In genomic region chr10:17479822-17480221, GRCh38 we compare ENCODE assay signal across 15 cellular contexts.
"Had no signal": no experiment of that assay in that cellular context is flagged by ENCODE, and none has a peak within 500 bp of the region (broad histone marks: within the 10 kb centered on the region; RNA-seq: fewer than 3 reads in every experiment).

No MANE protein-coding gene starts in this region.

- H3K27me3 Mint-ChIP-seq: dendritic cell treated with granulocyte-macrophage colony-stimulating factor and Interleukin-4, amounts not matched to agents 40 ng/mL and 50 ng/mL, for 4 days; natural killer cell treated with Interleukin-12 subunit alpha and Interleukin-12 subunit beta and Interleukin-15 and Interleukin-18, amount 100 ng/mL, for 72 hours had no signal

- H3K27ac Mint-ChIP-seq: activated naive CD8-positive, alpha-beta T cell; dendritic cell treated with granulocyte-macrophage colony-stimulating factor and Interleukin-4, amounts not matched to agents 40 ng/mL and 50 ng/mL, for 4 days; natural killer cell treated with Interleukin-12 subunit alpha and Interleukin-12 subunit beta and Interleukin-15 and Interleukin-18, amount 100 ng/mL, for 72 hours; stimulated activated memory B cell treated with anti-CD40 and anti-IgM and Interleukin-4, amounts not matched to agents 10 μg/mL and 1 μg/mL and 100 μg/mL, for 72 hours had no signal

- H3K36me3 Mint-ChIP-seq: stimulated activated memory B cell treated with anti-CD40 and anti-IgM and Interleukin-4, amounts not matched to agents 10 μg/mL and 1 μg/mL and 100 μg/mL, for 72 hours had no signal

- H3K9me3 Mint-ChIP-seq: natural killer cell treated with Interleukin-12 subunit alpha and Interleukin-12 subunit beta and Interleukin-15 and Interleukin-18, amount 100 ng/mL, for 72 hours had no signal

- H3K4me3 Mint-ChIP-seq: activated naive CD8-positive, alpha-beta T cell; dendritic cell treated with granulocyte-macrophage colony-stimulating factor and Interleukin-4, amounts not matched to agents 40 ng/mL and 50 ng/mL, for 4 days; natural killer cell treated with Interleukin-12 subunit alpha and Interleukin-12 subunit beta and Interleukin-15 and Interleukin-18, amount 100 ng/mL, for 72 hours; stimulated activated memory B cell treated with anti-CD40 and anti-IgM and Interleukin-4, amounts not matched to agents 10 μg/mL and 1 μg/mL and 100 μg/mL, for 72 hours had no signal

- DNase-seq: activated CD4-positive, alpha-beta T cell treated with anti-CD3 and anti-CD28 coated beads, Interleukin-2, amount 50 U/mL, for 4 hours; effector CD8-positive, alpha-beta T cell; heart left ventricle; kidney; retina; spleen; stimulated activated CD4-positive, alpha-beta T cell treated with anti-CD3 and anti-CD28 coated beads, Interleukin-4, amount 100 ng/mL, for 4 hours; T1000; upper lobe of right lung had no signal

- ATAC-seq: gastroesophageal sphincter; heart left ventricle; left lobe of liver; natural killer cell treated with Interleukin-12 subunit alpha and Interleukin-12 subunit beta and Interleukin-15 and Interleukin-18, amount 100 ng/mL, for 72 hours; stimulated activated memory B cell treated with anti-CD40 and anti-IgM and Interleukin-4, amounts not matched to agents 10 μg/mL and 1 μg/mL and 100 μg/mL, for 72 hours; upper lobe of right lung had no signal
